18 cellular contexts compared by ENCODE assay signal in the genomic region with DNA sequence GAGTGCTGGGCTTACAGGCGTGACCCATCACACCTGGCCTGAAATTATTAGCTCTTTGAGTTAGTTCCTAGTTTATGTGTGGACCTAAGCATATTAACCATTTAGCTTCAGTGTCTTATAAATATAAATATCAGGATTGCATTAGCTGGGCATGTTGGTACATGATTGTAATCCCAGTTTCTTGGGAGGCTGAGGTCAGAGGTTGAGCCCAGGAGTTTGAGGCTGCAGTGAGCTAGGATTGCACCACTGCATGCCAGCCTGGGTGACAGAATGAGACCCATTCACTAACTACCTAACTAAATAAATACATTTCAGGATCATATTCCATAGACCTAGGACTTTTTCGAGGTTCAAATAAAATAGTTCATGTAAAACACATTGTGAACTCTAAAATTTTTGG.
DNase-seq lines count a peak whose midpoint lies in the region; ATAC-seq and TF ChIP-seq lines count a peak whose summit lies in the region.
"Had no signal": no experiment of that assay in that cellular context is flagged by ENCODE, and none has a peak within 500 bp of the region (broad histone marks: within the 10 kb centered on the region; RNA-seq: fewer than 3 reads in every experiment).

No MANE protein-coding gene starts in this region.

- no peaks in the 10 kb centered on the region for H3K27me3 ChIP-seq in breast epithelium
- H3K27me3 ChIP-seq in endodermal cell (ENCODE audit: control insufficient read depth, insufficient read depth, low read length, poor library complexity, severe bottlenecking) = no peaks in the 10 kb centered on the region
- H3K27me3 ChIP-seq: BLaER1 had no signal

- H3K36me3 Mint-ChIP-seq in MCF 10A (ENCODE audit: insufficient read depth, unreplicated experiment) = peaks cover 7% of the 10 kb centered on the region
- H3K36me3 Mint-ChIP-seq in endodermal cell (ENCODE audit: low read depth) = peaks cover 29% of the 10 kb centered on the region

- WGBS in endodermal cell (ENCODE audit: insufficient coverage in 1 of 2, insufficient read length in 1 of 2), 2 experiments = 85 to 100% methylated on average over 1 to 2 of the region's 2 CpGs

- no peak overlapping the region for H3K9ac ChIP-seq in endodermal cell (ENCODE audit: extremely low read depth, low read length, poor library complexity, severe bottlenecking)
- H3K9ac ChIP-seq: BLaER1 had no signal

- DNase-seq in MCF 10A (ENCODE audit: unreplicated experiment) = peak; percentile 44
- no peak for DNase-seq in breast epithelium (ENCODE audit: low spot score in 2 of 2)
- no peak for DNase-seq in RWPE1 (ENCODE audit: low spot score)
- no peak for DNase-seq in endodermal cell
- no peak for DNase-seq in NCI-H1694 treated with DMSO at 0.1 percent for 48 hours (lab: John Stamatoyannopoulos, UW)
- DNase-seq in mucosa of descending colon = no peak
- DNase-seq: Caco-2; CD4-positive, CD25-positive, alpha-beta regulatory T cell; CD8-positive, alpha-beta T cell; DMS153; DND-41; GOT3; HFFc6 had no signal

- no peak overlapping the region for H3K4me3 ChIP-seq in breast epithelium
- no peak overlapping the region for H3K4me3 ChIP-seq in endodermal cell (ENCODE audit: low read length)
- H3K4me3 ChIP-seq in mucosa of descending colon = no peak overlapping the region
- H3K4me3 ChIP-seq: BLaER1, HAP-1 had no signal

- intact Hi-C loops in MCF 10A (cut with micrococcal nuclease) = no loop called here
- intact Hi-C loops in breast epithelium (cut with DNase I; ENCODE audit: low total_unique reads) = no loop called here
- intact Hi-C loops in mucosa of descending colon (cut with DNase I, micrococcal nuclease) = no loop called here

- no peaks in the 10 kb centered on the region for H3K27me3 Mint-ChIP-seq in MCF 10A (ENCODE audit: insufficient read depth, unreplicated experiment)
- no peaks in the 10 kb centered on the region for H3K27me3 Mint-ChIP-seq in endodermal cell (ENCODE audit: insufficient read depth)
- H3K27me3 Mint-ChIP-seq: B cell; CD4-positive, CD25-positive, alpha-beta regulatory T cell had no signal

- no peak for ATAC-seq in mucosa of descending colon
- ATAC-seq: CD8-positive, alpha-beta T cell had no signal

- H3K9me3 Mint-ChIP-seq in MCF 10A (ENCODE audit: unreplicated experiment) (no peaks in the 10 kb centered on the region), endodermal cell (no peaks in the 10 kb centered on the region)
- H3K9me3 Mint-ChIP-seq: CD4-positive, CD25-positive, alpha-beta regulatory T cell; CD8-positive, alpha-beta T cell; HFFc6 had no signal

- POLR2A ChIA-PET in MCF 10A (lab: Yijun Ruan, JAX) (interaction anchor here (0.6 to 1.1 kb wide), 5 partner anchors 23 to 913 kb away, joined by 3 to 6 read pairs (median 4); a partner anchor contains a TSS), RWPE1 (lab: Yijun Ruan, JAX; ENCODE audit: low non-redundant PET) (no interaction called here)

- H3K27ac ChIP-seq in breast epithelium (no peak overlapping the region), RWPE1 (peak overlapping the region; percentile 32; the same call in 1 of the 2 replicates), endodermal cell (ENCODE audit: low read depth, low read length) (no peak overlapping the region)
- H3K27ac ChIP-seq: 22Rv1, BLaER1, C4-2B had no signal

- CTCF ChIA-PET in MCF 10A (lab: Yijun Ruan, JAX) = interaction anchor here (0.5 to 4.4 kb wide), 7 partner anchors 15 to 150 kb away, joined by 3 to 41 read pairs (median 4); a partner anchor contains a TSS
- CTCF ChIA-PET in RWPE1 (lab: Yijun Ruan, JAX) = interaction anchor here (0.6 kb wide), 1 partner anchor 14 kb away, joined by 3 read pairs; no protein-coding TSS in a partner anchor

- no peak overlapping the region for H3K27ac Mint-ChIP-seq in MCF 10A (ENCODE audit: low read depth, unreplicated experiment)
- peak overlapping the region; percentile 55 for H3K27ac Mint-ChIP-seq in endodermal cell
- H3K27ac Mint-ChIP-seq: B cell; CD4-positive, CD25-positive, alpha-beta regulatory T cell; CD8-positive, alpha-beta T cell had no signal

- H3K4me1 ChIP-seq in breast epithelium (no peaks in the 10 kb centered on the region), endodermal cell (ENCODE audit: control insufficient read depth, insufficient read depth, low read length) (no peaks in the 10 kb centered on the region), mucosa of descending colon (ENCODE audit: low read depth) (no peaks in the 10 kb centered on the region)
- H3K4me1 ChIP-seq: BLaER1, Caco-2, HAP-1 had no signal

- no peak overlapping the region for H3K4me3 Mint-ChIP-seq in MCF 10A (ENCODE audit: unreplicated experiment)
- H3K4me3 Mint-ChIP-seq in endodermal cell = no peak overlapping the region
- H3K4me3 Mint-ChIP-seq: B cell; CD4-positive, CD25-positive, alpha-beta regulatory T cell; CD8-positive, alpha-beta T cell; HFFc6 had no signal

- H3K4me1 Mint-ChIP-seq in MCF 10A (ENCODE audit: insufficient read depth, unreplicated experiment) (peaks cover 22% of the 10 kb centered on the region), endodermal cell (no peaks in the 10 kb centered on the region)
- H3K4me1 Mint-ChIP-seq: B cell had no signal

- H3K36me3 ChIP-seq in breast epithelium (no peaks in the 10 kb centered on the region), endodermal cell (ENCODE audit: control insufficient read depth, insufficient read depth, low read length) (peaks cover 12% of the 10 kb centered on the region), mucosa of descending colon (ENCODE audit: low read depth) (no peaks in the 10 kb centered on the region)
- H3K36me3 ChIP-seq: HAP-1 had no signal

- TF ChIP-seq CTCF in MCF 10A (IDR thresholded peaks at IDR 0.05; ENCODE audit: unreplicated experiment) (no peak), breast epithelium (IDR thresholded peaks at IDR 0.05) (no peak), RWPE1 (conservative IDR thresholded peaks at IDR 0.05; ENCODE audit: low read depth) (no peak), endodermal cell (conservative IDR thresholded peaks at IDR 0.05) (no peak), mucosa of descending colon (IDR thresholded peaks at IDR 0.05) (no peak)

- BruUV-seq in MCF 10A (replicated peaks; lab: Mats Ljungman, UMichigan) = no TSS peak

- TF ChIP-seq POLR2A in breast epithelium (IDR thresholded peaks at IDR 0.05) = no peak

- H3K9me3 ChIP-seq in breast epithelium (no peaks in the 10 kb centered on the region), endodermal cell (ENCODE audit: control insufficient read depth, low read length) (no peaks in the 10 kb centered on the region), mucosa of descending colon (no peaks in the 10 kb centered on the region)
- H3K9me3 ChIP-seq: BLaER1, Caco-2, HAP-1 had no signal
